ENCODE assay signal across 8 cellular contexts in the genomic region with DNA sequence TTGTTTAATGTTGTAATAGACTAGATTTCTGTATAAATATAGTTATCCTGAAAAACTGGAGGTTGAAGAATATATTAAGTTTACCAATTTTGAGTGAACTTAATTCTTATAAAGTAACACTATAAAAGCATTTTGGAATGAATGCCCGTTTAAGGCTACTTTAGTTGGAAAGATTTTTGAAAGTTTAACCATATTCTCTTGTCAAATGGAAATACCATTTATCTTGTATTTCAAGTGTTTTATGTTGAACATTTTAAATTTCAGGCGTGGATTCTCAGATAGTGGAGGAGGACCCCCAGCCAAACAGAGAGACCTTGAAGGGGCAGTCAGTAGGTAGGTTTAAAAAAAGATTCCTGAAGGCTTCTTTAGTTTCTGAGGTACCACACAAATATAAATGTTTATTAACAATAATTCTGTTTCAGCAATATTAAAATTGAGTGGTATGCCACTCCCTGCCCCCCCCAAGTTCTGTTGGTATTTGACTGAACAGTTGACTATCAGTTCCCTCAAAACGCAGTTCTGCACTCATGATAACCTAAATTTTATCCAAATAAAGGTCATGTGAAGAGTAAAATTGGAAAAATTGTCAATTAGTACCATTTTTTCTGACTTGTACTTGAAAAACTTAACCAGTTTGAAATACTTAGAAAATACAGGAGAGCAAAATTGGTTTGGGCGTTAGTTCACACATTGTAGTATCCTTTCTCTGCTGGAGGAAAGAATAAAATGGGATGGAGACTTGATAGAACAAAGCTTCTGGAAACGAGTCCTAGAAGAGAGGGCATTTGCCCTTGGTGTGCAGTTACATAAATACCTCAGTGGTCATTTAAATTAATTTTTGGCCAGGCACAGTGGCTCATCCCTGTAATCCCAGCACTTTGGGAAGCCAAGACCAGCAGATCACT. TPM values are rescaled to one million over a fixed set of nuclear protein-coding genes. Genes with fewer than 3 reads are reported as not detected.
DNase-seq lines count a peak whose midpoint lies in the region; ATAC-seq and TF ChIP-seq lines count a peak whose summit lies in the region.

No MANE protein-coding gene starts in this region.

- H3K4me1 ChIP-seq in HUES48 (ENCODE audit: control insufficient read depth, insufficient read depth, low read length): peaks cover 6% of the 10 kb centered on the region; the same call in 1 of the 2 replicates
- peaks cover 0 to 8% of the 10 kb centered on the region in 2 donors for H3K4me1 ChIP-seq in breast epithelium
- peaks cover 10% of the 10 kb centered on the region for H3K4me1 ChIP-seq in mucosa of descending colon (ENCODE audit: low read depth)

- peak overlapping the region; percentile 89 for H3K4me3 ChIP-seq in HUES48 (ENCODE audit: low read depth, low read length)
- H3K4me3 ChIP-seq in breast epithelium: peak overlapping the region; percentile 83 to 92 (median 88)
- peak overlapping the region; percentile 72 for H3K4me3 ChIP-seq in mucosa of descending colon

- no peak for TF ChIP-seq POLR2A in breast epithelium (IDR thresholded peaks at IDR 0.05)

- peak overlapping the region; percentile 98 for H3K9ac ChIP-seq in HUES48 (ENCODE audit: low read depth, low read length)

- DNase-seq in breast epithelium (ENCODE audit: low spot score in 2 of 2) (no peak), mucosa of descending colon (no peak)
- DNase-seq in stimulated activated naive CD4-positive, alpha-beta T cell treated with Interleukin-2 at 50 U/mL for 16 hours (lab: John Stamatoyannopoulos, UW): no peak

- H3K9me3 ChIP-seq in HUES48 (ENCODE audit: control insufficient read depth, insufficient read depth, low read length) (no peaks in the 10 kb centered on the region), breast epithelium (no peaks in the 10 kb centered on the region), mucosa of descending colon (no peaks in the 10 kb centered on the region)

- intact Hi-C loops in breast epithelium (cut with DNase I; ENCODE audit: low total_unique reads) (no loop called here), mucosa of descending colon (cut with DNase I, micrococcal nuclease) (loop anchor here in 1 of 2 donors (10.0 kb wide), 1 partner anchor 72 kb away; the partner anchor contains the start of gene SEC23A)

- H3K36me3 ChIP-seq in HUES48 (ENCODE audit: control insufficient read depth, insufficient read depth, low read length): peaks cover 59% of the 10 kb centered on the region
- no peaks in the 10 kb centered on the region for H3K36me3 ChIP-seq in breast epithelium
- H3K36me3 ChIP-seq in mucosa of descending colon (ENCODE audit: low read depth): peaks cover 25% of the 10 kb centered on the region

- H3K27me3 ChIP-seq in HUES48 (ENCODE audit: control insufficient read depth, insufficient read depth, low read length) (no peaks in the 10 kb centered on the region), breast epithelium (no peaks in the 10 kb centered on the region)

- H3K27ac ChIP-seq in 22Rv1: peak overlapping the region; percentile 98
- peak overlapping the region; percentile 95 for H3K27ac ChIP-seq in HUES48 (ENCODE audit: low read depth, low read length)
- H3K27ac ChIP-seq in breast epithelium: peak overlapping the region; percentile 4 to 95

- ATAC-seq in mucosa of descending colon (no peak), GM21576 (IDR thresholded peaks at IDR 0.05; ENCODE audit: unreplicated experiment) (no peak), HG03342 (IDR thresholded peaks at IDR 0.05; ENCODE audit: unreplicated experiment) (no peak), HG02973 (IDR thresholded peaks at IDR 0.05; ENCODE audit: unreplicated experiment) (no peak)

- TF ChIP-seq CTCF in 22Rv1 (IDR thresholded peaks at IDR 0.05): no peak
- no peak for TF ChIP-seq CTCF in breast epithelium (IDR thresholded peaks at IDR 0.05)
- TF ChIP-seq CTCF in mucosa of descending colon (IDR thresholded peaks at IDR 0.05): no peak

RNA-seq across cellular contexts. Expression of gene PNN, which starts 1.5 kb away (rescaled TPM):
- total RNA-seq in breast epithelium: 10 to 100 TPM; 31.8 to 50.8 (median 47.4) TPM
- total RNA-seq in mucosa of descending colon: 10 to 100 TPM; 42.5 to 50.6 (median 49.4) TPM

RNA-seq across cellular contexts. Expression of gene TRAPPC6B, which starts 6.4 kb away (rescaled TPM):
- total RNA-seq in breast epithelium (10 to 100 TPM; 22.0 to 33.8 (median 22.9) TPM), mucosa of descending colon (10 to 100 TPM; 19.5 to 23.1 (median 21.1) TPM)

RNA-seq across cellular contexts. Expression of gene MIA2, which starts 57.2 kb away (rescaled TPM):
- total RNA-seq in breast epithelium (10 to 100 TPM; 19.5 to 37.0 (median 23.3) TPM), mucosa of descending colon (10 to 100 TPM; 46.1 to 81.9 (median 51.7) TPM)
